24 cellular contexts compared by ENCODE assay signal in genomic region chr5:143121135-143121474, GRCh38.
DNase-seq lines count a peak whose midpoint lies in the region; ATAC-seq, FAIRE-seq and TF ChIP-seq lines count a peak whose summit lies in the region.
"Had no signal": no experiment of that assay in that cellular context is flagged by ENCODE, and none has a peak within 500 bp of the region (broad histone marks: within the 10 kb centered on the region; RNA-seq: fewer than 3 reads in every experiment).

No MANE protein-coding gene starts in this region.

- no peak overlapping the region for H3K27ac ChIP-seq in H1 (ENCODE audit: low read depth, low read length)
- H3K27ac ChIP-seq: esophagus muscularis mucosa, foreskin keratinocyte, hepatocyte, SJCRH30, tibial artery had no signal

- no peak overlapping the region for H4K8ac ChIP-seq in H1 (ENCODE audit: extremely low read depth, insufficient read depth, low read length)

- TF ChIP-seq RAD21 in H1 (IDR thresholded peaks at IDR 0.05 in 1 of 2, conservative IDR thresholded peaks at IDR 0.05 in 1 of 2; ENCODE audit: low read depth in 2 of 2, low read length in 2 of 2), result no peak

- no peak overlapping the region for H2AFZ ChIP-seq in H1 (ENCODE audit: low read length)
- H2AFZ ChIP-seq: hepatocyte had no signal

- H2BK15ac ChIP-seq in H1 (ENCODE audit: low read length), result 0 out of 2 replicates have a peak overlapping the region, but pooled peaks have one; percentile 12

- no peak overlapping the region for H3K56ac ChIP-seq in H1 (replicated peaks; ENCODE audit: insufficient read length, low read depth, low read length)

- H3K23ac ChIP-seq in H1 (ENCODE audit: insufficient read length), result no peak overlapping the region

- peaks cover 3 to 6% of the 10 kb centered on the region in 2 experiments; a peak in 3 of 4 replicates for H3K9me3 ChIP-seq in H1 (ENCODE audit: insufficient read depth in 2 of 2, low read depth in 1 of 2, low read length in 1 of 2)
- H3K9me3 ChIP-seq: esophagus muscularis mucosa, SJCRH30, tibial artery had no signal

- WGBS in H1 (ENCODE audit: extremely low coverage in 1 of 2, insufficient coverage in 1 of 2, insufficient read length in 1 of 2, insufficient replicate concordance in 2 of 2, low coverage in 1 of 2, low lambda C conversion rate in 2 of 2, missing lambda C conversion rate in 1 of 2), 2 experiments, result 70% methylated on average over 3 of the region's 3 CpGs; no CpG with 5 or more reads in 1 of the 2 experiments

- H3K9ac ChIP-seq in H1 (replicated peaks in 1 of 4; ENCODE audit: extremely low read depth in 1 of 4, low read depth in 3 of 4, low read length in 3 of 4), result no peak overlapping the region

- H3K9me3 Mint-ChIP-seq in activated T-cell treated with anti-CD3 and anti-CD28 coated beads, Interleukin-2, amount 50 U/mL, for 72 hours, result peaks cover 0 to 4% of the 10 kb centered on the region in 2 donors
- no peaks in the 10 kb centered on the region for H3K9me3 Mint-ChIP-seq in stimulated activated naive CD8-positive, alpha-beta T cell treated with anti-CD3 and anti-CD28 coated beads, Interleukin-15, amount 100 ng/mL, for 72 hours
- H3K9me3 Mint-ChIP-seq: activated B cell treated with CpG ODN at 0.5 μM for 24 hours; CD4-positive, alpha-beta memory T cell; dendritic cell treated with granulocyte-macrophage colony-stimulating factor and Interleukin-4, amounts not matched to agents 40 ng/mL and 50 ng/mL, for 4 days had no signal

- no peaks in the 10 kb centered on the region for H3K27me3 Mint-ChIP-seq in activated T-cell treated with anti-CD3 and anti-CD28 coated beads, Interleukin-2, amount 50 U/mL, for 72 hours (ENCODE audit: low read depth)
- H3K27me3 Mint-ChIP-seq in stimulated activated naive CD8-positive, alpha-beta T cell treated with anti-CD3 and anti-CD28 coated beads, Interleukin-15, amount 100 ng/mL, for 72 hours, result no peaks in the 10 kb centered on the region
- H3K27me3 Mint-ChIP-seq: activated B cell treated with CpG ODN at 0.5 μM for 24 hours; activated naive CD8-positive, alpha-beta T cell; CD4-positive, alpha-beta memory T cell; dendritic cell treated with granulocyte-macrophage colony-stimulating factor and Interleukin-4, amounts not matched to agents 40 ng/mL and 50 ng/mL, for 4 days; IgD-negative memory B cell had no signal

- peaks cover 6% of the 10 kb centered on the region in 2 donors for H3K36me3 Mint-ChIP-seq in activated T-cell treated with anti-CD3 and anti-CD28 coated beads, Interleukin-2, amount 50 U/mL, for 72 hours (ENCODE audit: insufficient read depth in 2 of 2)

- H3K79me1 ChIP-seq in H1 (ENCODE audit: low read depth, low read length), result no peaks in the 10 kb centered on the region

- no peaks in the 10 kb centered on the region for H3K23me2 ChIP-seq in H1 (ENCODE audit: low read depth, low read length)

- peak; percentile 43 to 46 for DNase-seq in activated T-cell treated with anti-CD3 and anti-CD28 coated beads, Interleukin-2, amount 50 U/mL, for 72 hours
- DNase-seq in activated T-cell treated with anti-CD3 and anti-CD28 coated beads, Interleukin-2, amount 50 U/mL, for 1 hour, result no peak
- DNase-seq in NCI-H526 (lab: John Stamatoyannopoulos, UW) (peak; percentile 26 to 40), H1 (ENCODE audit: low read depth in 1 of 2, low spot score in 2 of 2) (no peak), amygdala (lab: John Stamatoyannopoulos, UW) (no peak)
- DNase-seq in stimulated activated naive CD8-positive, alpha-beta T cell treated with anti-CD3 and anti-CD28 coated beads, Interleukin-15, amount 100 ng/mL, for 72 hours, result peak in 1 of 2 donors; percentile 39
- DNase-seq: activated B cell treated with CpG ODN at 0.5 μM for 24 hours; DMS 273 treated with DMSO at 0.1 percent for 48 hours; foreskin keratinocyte; H7; NCI-H1930; nucleus accumbens; SJCRH30; stimulated activated CD4-positive, alpha-beta T cell treated with anti-CD3 and anti-CD28 coated beads, Interleukin-15, amount 100 ng/mL, for 24 hours; tibial artery had no signal

- H3K36me3 ChIP-seq in H1 (ENCODE audit: control insufficient read depth in 2 of 4, insufficient read depth in 4 of 4, low read length in 3 of 4), result peaks cover 0 to 15% (median 4%) of the 10 kb centered on the region in 4 experiments; a peak in 2 of 8 replicates
- H3K36me3 ChIP-seq: tibial artery had no signal

- no peak overlapping the region for H3K4me3 ChIP-seq in H1 (ENCODE audit: extremely low read depth in 1 of 4, insufficient read depth in 2 of 4, low read depth in 3 of 4, low read length in 4 of 4)
- H3K4me3 ChIP-seq: esophagus muscularis mucosa, hepatocyte, SJCRH30, tibial artery had no signal

- H3K4me3 Mint-ChIP-seq in activated T-cell treated with anti-CD3 and anti-CD28 coated beads, Interleukin-2, amount 50 U/mL, for 72 hours, result no peak overlapping the region
- H3K4me3 Mint-ChIP-seq in stimulated activated naive CD8-positive, alpha-beta T cell treated with anti-CD3 and anti-CD28 coated beads, Interleukin-15, amount 100 ng/mL, for 72 hours, result no peak overlapping the region
- H3K4me3 Mint-ChIP-seq: activated B cell treated with CpG ODN at 0.5 μM for 24 hours; activated naive CD8-positive, alpha-beta T cell; CD4-positive, alpha-beta memory T cell; dendritic cell treated with granulocyte-macrophage colony-stimulating factor and Interleukin-4, amounts not matched to agents 40 ng/mL and 50 ng/mL, for 4 days; IgD-negative memory B cell had no signal

- H3K27me3 ChIP-seq in H1 (replicated peaks in 1 of 4; ENCODE audit: control insufficient read depth in 3 of 4, extremely low read depth in 1 of 4, insufficient read depth in 3 of 4, low read length in 3 of 4), result no peaks in the 10 kb centered on the region
- H3K27me3 ChIP-seq: esophagus muscularis mucosa, foreskin keratinocyte, hepatocyte, SJCRH30, tibial artery had no signal

- H2BK20ac ChIP-seq in H1 (ENCODE audit: low read length), result no peak overlapping the region

- H4K5ac ChIP-seq in H1 (ENCODE audit: insufficient read length, low read depth, low read length), result no peak overlapping the region

- POLR2A ChIA-PET in H1 (lab: Charles Lee; ENCODE audit: partially characterized antibody), result no interaction called here

- H2BK12ac ChIP-seq in H1 (ENCODE audit: low read depth, low read length), result no peak overlapping the region

- ATAC-seq in activated T-cell treated with anti-CD3 and anti-CD28 coated beads, Interleukin-2, amount 50 U/mL, for 72 hours (replicated peaks in 1 of 2), result peak; percentile 72 to 81
- peak; percentile 93 for ATAC-seq in stimulated activated naive CD8-positive, alpha-beta T cell treated with anti-CD3 and anti-CD28 coated beads, Interleukin-15, amount 100 ng/mL, for 72 hours
- ATAC-seq in GM18858 (IDR thresholded peaks at IDR 0.05; ENCODE audit: unreplicated experiment) (no peak), HG03280 (IDR thresholded peaks at IDR 0.05; ENCODE audit: unreplicated experiment) (no peak)
- ATAC-seq: foreskin keratinocyte had no signal

- H3K18ac ChIP-seq in H1 (ENCODE audit: extremely low read depth, low read length), result no peak overlapping the region

- H4K91ac ChIP-seq in H1 (replicated peaks; ENCODE audit: insufficient read length, low read length), result no peak overlapping the region

- peaks cover 75% of the 10 kb centered on the region for H3K4me1 Mint-ChIP-seq in activated T-cell treated with anti-CD3 and anti-CD28 coated beads, Interleukin-2, amount 50 U/mL, for 72 hours (ENCODE audit: low read depth)
- H3K4me1 Mint-ChIP-seq in stimulated activated naive CD8-positive, alpha-beta T cell treated with anti-CD3 and anti-CD28 coated beads, Interleukin-15, amount 100 ng/mL, for 72 hours, result peaks cover 44% of the 10 kb centered on the region

- FAIRE-seq in H1 (lab: Jason Lieb, UNC), result no peak
- FAIRE-seq: astrocyte had no signal

- no peak overlapping the region for H2BK120ac ChIP-seq in H1 (replicated peaks; ENCODE audit: low read depth, low read length)

- no peaks in the 10 kb centered on the region for H4K20me1 ChIP-seq in H1 (replicated peaks in 1 of 2; ENCODE audit: control insufficient read depth in 1 of 2, insufficient read depth in 2 of 2, low read length in 2 of 2)

- H2AK5ac ChIP-seq in H1 (ENCODE audit: low read depth, low read length), result no peak overlapping the region

- H3K79me2 ChIP-seq in H1 (ENCODE audit: control insufficient read depth in 1 of 2, insufficient read depth in 2 of 2, low read length in 2 of 2), result no peaks in the 10 kb centered on the region
- H3K79me2 ChIP-seq: hepatocyte had no signal

- H3K4ac ChIP-seq in H1 (replicated peaks; ENCODE audit: insufficient read length, low read depth, low read length), result no peak overlapping the region

- TF ChIP-seq CTCF in H1 (IDR thresholded peaks at IDR 0.05; ENCODE audit: control extremely low read depth in 1 of 3, insufficient read depth in 1 of 3, low read depth in 1 of 3, low read length in 3 of 3), result no peak

- H2BK5ac ChIP-seq in H1 (ENCODE audit: low read depth, low read length), result no peak overlapping the region

- TF ChIP-seq EP300 in H1 (IDR thresholded peaks at IDR 0.05; ENCODE audit: borderline replicate concordance in 1 of 2, low read depth in 2 of 2, low read length in 2 of 2), result no peak

- H3K4me1 ChIP-seq in H1 (replicated peaks in 1 of 4; ENCODE audit: control insufficient read depth in 3 of 4, insufficient read depth in 4 of 4, low read length in 3 of 4), result peaks cover 5 to 11% (median 11%) of the 10 kb centered on the region in 4 experiments; a peak in 6 of 7 replicates
- H3K4me1 ChIP-seq: foreskin keratinocyte, SJCRH30 had no signal

- TF ChIP-seq POLR2A in H1 (IDR thresholded peaks at IDR 0.05; ENCODE audit: control extremely low read depth in 1 of 2, low read depth in 2 of 2, low read length in 2 of 2), result no peak

- H3K27ac Mint-ChIP-seq in activated T-cell treated with anti-CD3 and anti-CD28 coated beads, Interleukin-2, amount 50 U/mL, for 72 hours, result no peak overlapping the region
- no peak overlapping the region for H3K27ac Mint-ChIP-seq in stimulated activated naive CD8-positive, alpha-beta T cell treated with anti-CD3 and anti-CD28 coated beads, Interleukin-15, amount 100 ng/mL, for 72 hours
- H3K27ac Mint-ChIP-seq: activated B cell treated with CpG ODN at 0.5 μM for 24 hours; activated naive CD8-positive, alpha-beta T cell; dendritic cell treated with granulocyte-macrophage colony-stimulating factor and Interleukin-4, amounts not matched to agents 40 ng/mL and 50 ng/mL, for 4 days; IgD-negative memory B cell had no signal

- CTCF ChIA-PET in H1 (lab: Charles Lee; ENCODE audit: partially characterized antibody), result no interaction called here

- no peak overlapping the region for H3K14ac ChIP-seq in H1 (ENCODE audit: insufficient read length)

- no peak overlapping the region for H3K4me2 ChIP-seq in H1 (ENCODE audit: insufficient read depth in 1 of 2, low read depth in 2 of 2, low read length in 2 of 2)
- H3K4me2 ChIP-seq: hepatocyte had no signal

TF ChIP-seq in H1, 55 proteins besides CTCF, POLR2A, EP300 and RAD21 (continues in another document):
- TF ChIP-seq JUN (IDR thresholded peaks at IDR 0.05; ENCODE audit: low read depth, low read length) (no peak), CBX5 (IDR thresholded peaks at IDR 0.05; ENCODE audit: low read depth, low read length) (no peak), CHD2 (IDR thresholded peaks at IDR 0.05; ENCODE audit: low read length) (no peak), ZNF274 (IDR thresholded peaks at IDR 0.05; ENCODE audit: borderline replicate concordance, extremely low read depth, low read length) (no peak), KDM4A (IDR thresholded peaks at IDR 0.05; ENCODE audit: low read depth, low read length, severe bottlenecking) (no peak), GABPA (IDR thresholded peaks at IDR 0.05; ENCODE audit: borderline replicate concordance, insufficient read depth, low read length) (no peak)

Comparison
In these comparisons a context has a peak if more than half of its experiments do, and no peak if none do; other contexts are left out.
1. DNase-seq: peak in activated T-cell treated with anti-CD3 and anti-CD28 coated beads, Interleukin-2, amount 50 U/mL, for 72 hours (2 of 2) and NCI-H526 (2 of 2); none in activated T-cell treated with anti-CD3 and anti-CD28 coated beads, Interleukin-2, amount 50 U/mL, for 1 hour (single experiment), H1 (0 of 2) and amygdala (0 of 56).
2. ATAC-seq: peak in activated T-cell treated with anti-CD3 and anti-CD28 coated beads, Interleukin-2, amount 50 U/mL, for 72 hours (2 of 2) and stimulated activated naive CD8-positive, alpha-beta T cell treated with anti-CD3 and anti-CD28 coated beads, Interleukin-15, amount 100 ng/mL, for 72 hours (single experiment); none in GM18858 (single experiment) and HG03280 (single experiment).